1 cellular context compared by ENCODE assay signal in genomic region chr3:141311496-141312358, GRCh38.
TF ChIP-seq lines count a peak whose summit lies in the region.

No MANE protein-coding gene starts in this region.

TF ChIP-seq in HepG2, 621 proteins besides CTCF, POLR2A, EP300 and RAD21 (continued from another document and continues in another):
- TF ChIP-seq TIGD3 (CRISPR knock-in tag; IDR thresholded peaks at IDR 0.05; ENCODE audit: borderline replicate concordance) = 0 out of 2 replicates have a peak, but pooled peaks have one; percentile 61
- peak; percentile 92; the same call in 1 of the 2 replicates for TF ChIP-seq FOXC1 (CRISPR knock-in tag; IDR thresholded peaks at IDR 0.05; ENCODE audit: borderline replicate concordance)
- no peak for TF ChIP-seq EHMT2 (IDR thresholded peaks at IDR 0.05; ENCODE audit: borderline replicate concordance, low read depth, low read length)
- peak; percentile 84; the same call in 1 of the 2 replicates for TF ChIP-seq MIER3 (CRISPR knock-in tag; IDR thresholded peaks at IDR 0.05; ENCODE audit: borderline replicate concordance)
- TF ChIP-seq SNRNP70 (IDR thresholded peaks at IDR 0.05; ENCODE audit: low read depth, low read length) = no peak
- peak; percentile 51 for TF ChIP-seq HNF4A (CRISPR knock-in tag; IDR thresholded peaks at IDR 0.05)
- peak; percentile 35 for TF ChIP-seq TEAD3 (CRISPR knock-in tag; optimal IDR thresholded peaks at IDR 0.05; ENCODE audit: borderline replicate concordance)
- TF ChIP-seq KAT2B (IDR thresholded peaks at IDR 0.05; ENCODE audit: borderline replicate concordance, low read depth, low read length) = no peak
- peak; percentile 39; the same call in 1 of the 2 replicates for TF ChIP-seq ZNF614 (CRISPR knock-in tag; IDR thresholded peaks at IDR 0.05; ENCODE audit: borderline replicate concordance)
- peak; percentile 51; the same call in 1 of the 2 replicates for TF ChIP-seq KDM4B (CRISPR knock-in tag; IDR thresholded peaks at IDR 0.05)
- peak; percentile 45; the same call in 1 of the 2 replicates for TF ChIP-seq KLF6 (CRISPR knock-in tag; IDR thresholded peaks at IDR 0.05)
- peak; percentile 66; the same call in 1 of the 2 replicates for TF ChIP-seq RXRB (CRISPR knock-in tag; IDR thresholded peaks at IDR 0.05; ENCODE audit: borderline replicate concordance)
- TF ChIP-seq NR3C1 (CRISPR knock-in tag; IDR thresholded peaks at IDR 0.05) = no peak
- peak; percentile 64 for TF ChIP-seq SMC3 (IDR thresholded peaks at IDR 0.05; ENCODE audit: low read length)
- TF ChIP-seq ZNF788 (CRISPR knock-in tag; IDR thresholded peaks at IDR 0.05; ENCODE audit: borderline replicate concordance) = peak; percentile 86; the same call in 1 of the 2 replicates
- no peak for TF ChIP-seq ZBTB34 (CRISPR knock-in tag; IDR thresholded peaks at IDR 0.05)
- peak; percentile 78 for TF ChIP-seq CEBPG (CRISPR knock-in tag; IDR thresholded peaks at IDR 0.05)
- no peak for TF ChIP-seq FOXP1 (IDR thresholded peaks at IDR 0.05)
- TF ChIP-seq FOXP1 (CRISPR knock-in tag; IDR thresholded peaks at IDR 0.05) = peak; percentile 39; the same call in 1 of the 2 replicates
- TF ChIP-seq RXRA (CRISPR knock-in tag; IDR thresholded peaks at IDR 0.05) = peak; percentile 43; the same call in 1 of the 2 replicates
- peak; percentile 81; the same call in 1 of the 2 replicates for TF ChIP-seq ZNF878 (CRISPR knock-in tag; IDR thresholded peaks at IDR 0.05)
- TF ChIP-seq ZBTB8A (CRISPR knock-in tag; IDR thresholded peaks at IDR 0.05; ENCODE audit: borderline replicate concordance, low read depth) = 0 out of 2 replicates have a peak, but pooled peaks have one; percentile 77
- no peak for TF ChIP-seq SRSF9 (IDR thresholded peaks at IDR 0.05; ENCODE audit: borderline replicate concordance, insufficient read depth, low read depth, low read length, poor library complexity, severe bottlenecking)
- TF ChIP-seq BRD4 (CRISPR knock-in tag; IDR thresholded peaks at IDR 0.05) = peak; percentile 72
- peak; percentile 75; the same call in 1 of the 2 replicates for TF ChIP-seq ZNF230 (CRISPR knock-in tag; IDR thresholded peaks at IDR 0.05)
- TF ChIP-seq ZFP1 (CRISPR knock-in tag; IDR thresholded peaks at IDR 0.05) = peak; percentile 83; the same call in 1 of the 2 replicates
- TF ChIP-seq ZNF761 (CRISPR knock-in tag; conservative IDR thresholded peaks at IDR 0.05) = peak; percentile 64; the same call in 1 of the 2 replicates
- no peak for TF ChIP-seq NONO (IDR thresholded peaks at IDR 0.05)
- peak; percentile 88 for TF ChIP-seq NONO (CRISPR knock-in tag; conservative IDR thresholded peaks at IDR 0.05)
- no peak; the same call in none of the 2 replicates for TF ChIP-seq PPARG (CRISPR knock-in tag; conservative IDR thresholded peaks at IDR 0.05)
- TF ChIP-seq SATB2 (CRISPR knock-in tag; IDR thresholded peaks at IDR 0.05) = 0 out of 2 replicates have a peak, but pooled peaks have one; percentile 50
- peak; percentile 76 for TF ChIP-seq ZNF781 (CRISPR knock-in tag; IDR thresholded peaks at IDR 0.05; ENCODE audit: borderline replicate concordance, not compliant biosample characterization)
- TF ChIP-seq ZNF564 (CRISPR knock-in tag; IDR thresholded peaks at IDR 0.05) = 0 out of 2 replicates have a peak, but pooled peaks have one; percentile 56
- TF ChIP-seq HNF1B (CRISPR knock-in tag; IDR thresholded peaks at IDR 0.05) = peak; percentile 98
- TF ChIP-seq SNAPC2 (CRISPR knock-in tag; IDR thresholded peaks at IDR 0.05) = peak; percentile 76
- peak; percentile 61; the same call in 1 of the 2 replicates for TF ChIP-seq TEF (CRISPR knock-in tag; IDR thresholded peaks at IDR 0.05)
- TF ChIP-seq ETV5 (CRISPR knock-in tag; IDR thresholded peaks at IDR 0.05; ENCODE audit: borderline replicate concordance) = peak; percentile 94
- peak; percentile 15; the same call in 1 of the 2 replicates for TF ChIP-seq AKNA (CRISPR knock-in tag; IDR thresholded peaks at IDR 0.05; ENCODE audit: borderline replicate concordance)
- TF ChIP-seq ZNF280B (CRISPR knock-in tag; IDR thresholded peaks at IDR 0.05; ENCODE audit: borderline replicate concordance) = 0 out of 2 replicates have a peak, but pooled peaks have one; percentile 32
- no peak for TF ChIP-seq SETDB1 (CRISPR knock-in tag; IDR thresholded peaks at IDR 0.05; ENCODE audit: borderline replicate concordance)
- peak; percentile 85; the same call in 1 of the 2 replicates for TF ChIP-seq ZNF704 (CRISPR knock-in tag; IDR thresholded peaks at IDR 0.05; ENCODE audit: borderline replicate concordance)
- TF ChIP-seq HOXA3 (CRISPR knock-in tag; IDR thresholded peaks at IDR 0.05) = peak; percentile 91
- TF ChIP-seq ZNF558 (CRISPR knock-in tag; IDR thresholded peaks at IDR 0.05; ENCODE audit: borderline replicate concordance) = no peak; the same call in 1 of the 2 replicates
- TF ChIP-seq PHF8 (CRISPR knock-in tag; IDR thresholded peaks at IDR 0.05) = peak; percentile 96
- peak; percentile 73; the same call in 1 of the 2 replicates for TF ChIP-seq ZNF724P (CRISPR knock-in tag; IDR thresholded peaks at IDR 0.05; ENCODE audit: borderline replicate concordance)
- 0 out of 2 replicates have a peak, but pooled peaks have one; percentile 18 for TF ChIP-seq FOXO1 (CRISPR knock-in tag; IDR thresholded peaks at IDR 0.05)
- TF ChIP-seq ATF6 (CRISPR knock-in tag; conservative IDR thresholded peaks at IDR 0.05) = peak; percentile 43; the same call in 1 of the 2 replicates
- peak; percentile 63; the same call in 1 of the 2 replicates for TF ChIP-seq MLX (CRISPR knock-in tag; IDR thresholded peaks at IDR 0.05)
- TF ChIP-seq FOXM1 (CRISPR knock-in tag; IDR thresholded peaks at IDR 0.05) = 0 out of 2 replicates have a peak, but pooled peaks have one; percentile 39
